In genomic region chr2:136874258-136874657, GRCh38 we compare ENCODE assay signal across 11 cellular contexts.
DNase-seq lines count a peak whose midpoint lies in the region; ATAC-seq and TF ChIP-seq lines count a peak whose summit lies in the region.
"Had no signal": no experiment of that assay in that cellular context is flagged by ENCODE, and none has a peak within 500 bp of the region (broad histone marks: within the 10 kb centered on the region; RNA-seq: fewer than 3 reads in every experiment).

No MANE protein-coding gene starts in this region.

- H3K14ac ChIP-seq in H9 (ENCODE audit: insufficient read depth, low read length): no peak overlapping the region

- peaks cover 0 to 3% of the 10 kb centered on the region in 2 experiments; a peak in 1 of 5 replicates for H3K9me3 Mint-ChIP-seq in H9
- peaks cover 2% of the 10 kb centered on the region for H3K9me3 Mint-ChIP-seq in CD4-positive, alpha-beta T cell

- no peaks in the 10 kb centered on the region for H3K36me3 Mint-ChIP-seq in H9 (ENCODE audit: insufficient read depth in 1 of 3, low read depth in 3 of 3)
- no peaks in the 10 kb centered on the region for H3K36me3 Mint-ChIP-seq in CD4-positive, alpha-beta T cell (ENCODE audit: low read depth)

- no peak overlapping the region for H2AK5ac ChIP-seq in H9 (ENCODE audit: insufficient read length, low read length)

- no peak overlapping the region for H3K27ac ChIP-seq in H9 (ENCODE audit: insufficient read length, low read depth, low read length)
- no peak overlapping the region for H3K27ac ChIP-seq in OCI-LY7 (ENCODE audit: low read depth, low read length, poor library complexity, severe bottlenecking)
- no peak overlapping the region for H3K27ac ChIP-seq in hepatocyte
- H3K27ac ChIP-seq in colonic mucosa: no peak overlapping the region
- no peak overlapping the region for H3K27ac ChIP-seq in ascending aorta
- no peak overlapping the region for H3K27ac ChIP-seq in CD4-positive, alpha-beta T cell (ENCODE audit: low read depth, low read length)
- H3K27ac ChIP-seq: cardiac muscle cell had no signal

- no peak overlapping the region for H2BK12ac ChIP-seq in H9 (ENCODE audit: insufficient read length, low read depth, low read length)

- H3K27me3 ChIP-seq in H9 (ENCODE audit: insufficient read depth, low read length) (no peaks in the 10 kb centered on the region), hepatocyte (no peaks in the 10 kb centered on the region), colonic mucosa (no peaks in the 10 kb centered on the region), ascending aorta (no peaks in the 10 kb centered on the region)
- H3K27me3 ChIP-seq in CD4-positive, alpha-beta T cell (ENCODE audit: control insufficient read depth, insufficient read depth, low read length): no peaks in the 10 kb centered on the region
- H3K27me3 ChIP-seq: cardiac muscle cell had no signal

- WGBS in H9 (ENCODE audit: extremely low coverage, insufficient read length, low lambda C conversion rate): no CpG with 5 or more reads among the region's 6 CpGs
- 62% methylated on average over 6 of the region's 6 CpGs for WGBS in hepatocyte (ENCODE audit: low lambda C conversion rate, missing lambda C conversion rate)

- no peak overlapping the region for H2BK120ac ChIP-seq in H9 (ENCODE audit: low read depth, low read length, poor library complexity, severe bottlenecking)

- BruUV-seq in OCI-LY7 (replicated peaks; lab: Mats Ljungman, UMichigan): no TSS peak

- no peaks in the 10 kb centered on the region for H3K79me2 ChIP-seq in H9 (ENCODE audit: insufficient read depth, low read length)
- no peaks in the 10 kb centered on the region for H3K79me2 ChIP-seq in OCI-LY7 (ENCODE audit: insufficient read depth, low read depth, low read length)
- no peaks in the 10 kb centered on the region for H3K79me2 ChIP-seq in hepatocyte

- no peak overlapping the region for H3K18ac ChIP-seq in H9 (ENCODE audit: insufficient read length, low read depth, low read length)

- H3K9me3 ChIP-seq in H9 (ENCODE audit: control insufficient read depth, low read depth, low read length) (no peaks in the 10 kb centered on the region), OCI-LY7 (ENCODE audit: low read length) (no peaks in the 10 kb centered on the region), hepatocyte (ENCODE audit: low read depth) (no peaks in the 10 kb centered on the region), colonic mucosa (no peaks in the 10 kb centered on the region), ascending aorta (no peaks in the 10 kb centered on the region)
- H3K9me3 ChIP-seq in CD4-positive, alpha-beta T cell (ENCODE audit: control insufficient read depth, low read length): no peaks in the 10 kb centered on the region

- no peaks in the 10 kb centered on the region for H3K27me3 Mint-ChIP-seq in H9 (ENCODE audit: low read depth)
- peaks cover 6% of the 10 kb centered on the region for H3K27me3 Mint-ChIP-seq in CD4-positive, alpha-beta T cell

- H2AFZ ChIP-seq in H9 (ENCODE audit: low read length): no peak overlapping the region
- H2AFZ ChIP-seq in OCI-LY7 (ENCODE audit: low read length): no peak overlapping the region
- no peak overlapping the region for H2AFZ ChIP-seq in hepatocyte

- no peaks in the 10 kb centered on the region for H3K4me1 ChIP-seq in H9 (ENCODE audit: insufficient read depth, low read length)
- H3K4me1 ChIP-seq in OCI-LY7 (ENCODE audit: insufficient read depth, low read length, poor library complexity, severe bottlenecking): no peaks in the 10 kb centered on the region
- no peaks in the 10 kb centered on the region for H3K4me1 ChIP-seq in hepatocyte (ENCODE audit: insufficient read depth)
- H3K4me1 ChIP-seq in colonic mucosa: no peaks in the 10 kb centered on the region
- no peaks in the 10 kb centered on the region for H3K4me1 ChIP-seq in ascending aorta

- H3K9ac ChIP-seq in H9 (ENCODE audit: extremely low read depth, insufficient read length, low read length) (no peak overlapping the region), colonic mucosa (ENCODE audit: low read depth in 2 of 2, low read length in 2 of 2) (no peak overlapping the region)

- TF ChIP-seq CTCF in H9 (conservative IDR thresholded peaks at IDR 0.05): peak; percentile 79
- TF ChIP-seq CTCF in OCI-LY7 (conservative IDR thresholded peaks at IDR 0.05; ENCODE audit: low read length): peak; percentile 76
- peak; percentile 46 for TF ChIP-seq CTCF in hepatocyte (IDR thresholded peaks at IDR 0.05; ENCODE audit: poor library complexity)
- no peak for TF ChIP-seq CTCF in colonic mucosa (IDR thresholded peaks at IDR 0.05)
- peak in 1 of 3 experiments; percentile 13 for TF ChIP-seq CTCF in ascending aorta (IDR thresholded peaks at IDR 0.05)
- no peak for TF ChIP-seq CTCF in CD4-positive, alpha-beta T cell (IDR thresholded peaks at IDR 0.05)

- H3K4me1 Mint-ChIP-seq in H9: peaks cover 0 to 2% of the 10 kb centered on the region in 2 experiments; a peak in 1 of 4 replicates
- no peaks in the 10 kb centered on the region for H3K4me1 Mint-ChIP-seq in CD4-positive, alpha-beta T cell (ENCODE audit: low read depth)

- no peaks in the 10 kb centered on the region for H3K79me1 ChIP-seq in H9 (ENCODE audit: insufficient read depth, low read depth, low read length, poor library complexity, severe bottlenecking)

- no peak overlapping the region for H4K5ac ChIP-seq in H9 (ENCODE audit: insufficient read length, low read depth, low read length)

- no peak overlapping the region for H4K91ac ChIP-seq in H9 (ENCODE audit: insufficient read length, low read depth, low read length)

- no peak overlapping the region for H3T11ph ChIP-seq in H9 (ENCODE audit: low read length)

- H3K9me2 ChIP-seq in OCI-LY7 (ENCODE audit: insufficient read depth, low read length) (no peaks in the 10 kb centered on the region), hepatocyte (replicated peaks; ENCODE audit: insufficient read depth) (no peaks in the 10 kb centered on the region)

- no peak overlapping the region for H3K4ac ChIP-seq in H9 (ENCODE audit: low read depth, low read length)

- H3K23ac ChIP-seq in H9 (ENCODE audit: insufficient read length, low read depth, low read length): no peak overlapping the region

- no peak overlapping the region for H4K8ac ChIP-seq in H9 (replicated peaks; ENCODE audit: insufficient read length, low read depth, low read length)

- H3K36me3 ChIP-seq in OCI-LY7 (ENCODE audit: insufficient read depth, low read length) (no peaks in the 10 kb centered on the region), hepatocyte (replicated peaks; ENCODE audit: insufficient read depth, low read depth) (no peaks in the 10 kb centered on the region), colonic mucosa (no peaks in the 10 kb centered on the region), ascending aorta (no peaks in the 10 kb centered on the region)
- H3K36me3 ChIP-seq: cardiac muscle cell had no signal

- H3K4me2 ChIP-seq in H9 (ENCODE audit: insufficient read depth, insufficient read length, low read length) (no peak overlapping the region), OCI-LY7 (ENCODE audit: low read length) (no peak overlapping the region), hepatocyte (no peak overlapping the region)

- no peak overlapping the region for H3K4me3 Mint-ChIP-seq in H9
- H3K4me3 Mint-ChIP-seq in CD4-positive, alpha-beta T cell: no peak overlapping the region

- POLR2A ChIA-PET in OCI-LY7 (lab: Charles Lee): interaction anchor here (0.7 kb wide), 1 partner anchor 9 kb away, joined by 3 read pairs; no protein-coding TSS in a partner anchor
- POLR2A ChIA-PET in CD4-positive, alpha-beta T cell (lab: Charles Lee): no interaction called here

- no peak overlapping the region for H2BK15ac ChIP-seq in H9 (ENCODE audit: low read depth, low read length)

- CTCF ChIA-PET in OCI-LY7 (lab: Charles Lee; ENCODE audit: unreplicated experiment): no interaction called here
- CTCF ChIA-PET in CD4-positive, alpha-beta T cell (lab: Charles Lee): no interaction called here

- no peak overlapping the region for H3K27ac Mint-ChIP-seq in H9
- H3K27ac Mint-ChIP-seq in CD4-positive, alpha-beta T cell: no peak overlapping the region

- intact Hi-C loops in OCI-LY7 (cut with micrococcal nuclease; ENCODE audit: unreplicated experiment): loop anchor here (5.0 kb wide), 1 partner anchor 963 kb away; no protein-coding TSS in a partner anchor
- intact Hi-C loops in colonic mucosa (cut with DNase I): no loop called here
- intact Hi-C loops in ascending aorta (cut with DNase I): no loop called here
- intact Hi-C loops in CD4-positive, alpha-beta T cell (cut with DNase I, micrococcal nuclease): no loop called here

- H2BK20ac ChIP-seq in H9 (ENCODE audit: low read depth, low read length, poor library complexity, severe bottlenecking): no peak overlapping the region

- H4K20me1 ChIP-seq in H9 (ENCODE audit: control insufficient read depth, insufficient read depth, insufficient read length): no peaks in the 10 kb centered on the region
- no peaks in the 10 kb centered on the region for H4K20me1 ChIP-seq in OCI-LY7 (ENCODE audit: insufficient read depth, low read length)
- H4K20me1 ChIP-seq in hepatocyte (ENCODE audit: insufficient read depth, poor library complexity, severe bottlenecking): no peaks in the 10 kb centered on the region

- H3K4me3 ChIP-seq in OCI-LY7 (ENCODE audit: low read depth, low read length, poor library complexity, severe bottlenecking) (no peak overlapping the region), hepatocyte (no peak overlapping the region), colonic mucosa (no peak overlapping the region), ascending aorta (no peak overlapping the region)
- H3K4me3 ChIP-seq: cardiac muscle cell had no signal

- no peak overlapping the region for H3K56ac ChIP-seq in H9 (ENCODE audit: insufficient read length, low read depth, low read length)

- DNase-seq in D341Med (ENCODE audit: low spot score): peak; percentile 38
- DNase-seq in H9: peak; percentile 29
- peak; percentile 25 for DNase-seq in OCI-LY7 (ENCODE audit: low spot score)
- DNase-seq in hepatocyte (ENCODE audit: low spot score): peak; percentile 36
- no peak for DNase-seq in colonic mucosa
- no peak for DNase-seq in ascending aorta (ENCODE audit: low spot score in 2 of 2)
- DNase-seq in CD4-positive, alpha-beta T cell: no peak
- DNase-seq in DMS114 treated with DMSO at 0.1 percent for 48 hours (lab: John Stamatoyannopoulos, UW; ENCODE audit: unreplicated experiment): no peak
- DNase-seq: midbrain, T-helper 9 cell had no signal

- H2BK5ac ChIP-seq in H9 (ENCODE audit: insufficient read length, low read length): no peak overlapping the region

- H3K23me2 ChIP-seq in H9 (ENCODE audit: insufficient read length, low read depth, low read length, poor library complexity, severe bottlenecking): no peaks in the 10 kb centered on the region

- ATAC-seq in CD4-positive, alpha-beta T cell (ENCODE audit: poor library complexity): no peak

Comparison
In these comparisons a context has a peak if more than half of its experiments do, and no peak if none do; other contexts are left out.
1. DNase-seq: peak in D341Med (single experiment), H9 (single experiment), OCI-LY7 (single experiment) and hepatocyte (single experiment); none in colonic mucosa (single experiment), ascending aorta (0 of 2), CD4-positive, alpha-beta T cell (0 of 10) and DMS114 treated with DMSO at 0.1 percent for 48 hours (single experiment).
2. CTCF ChIP-seq: peak in H9 (single experiment), OCI-LY7 (single experiment) and hepatocyte (single experiment); none in colonic mucosa (single experiment) and CD4-positive, alpha-beta T cell (single experiment).